ENCODE assay signal across 11 cellular contexts in the genomic region with DNA sequence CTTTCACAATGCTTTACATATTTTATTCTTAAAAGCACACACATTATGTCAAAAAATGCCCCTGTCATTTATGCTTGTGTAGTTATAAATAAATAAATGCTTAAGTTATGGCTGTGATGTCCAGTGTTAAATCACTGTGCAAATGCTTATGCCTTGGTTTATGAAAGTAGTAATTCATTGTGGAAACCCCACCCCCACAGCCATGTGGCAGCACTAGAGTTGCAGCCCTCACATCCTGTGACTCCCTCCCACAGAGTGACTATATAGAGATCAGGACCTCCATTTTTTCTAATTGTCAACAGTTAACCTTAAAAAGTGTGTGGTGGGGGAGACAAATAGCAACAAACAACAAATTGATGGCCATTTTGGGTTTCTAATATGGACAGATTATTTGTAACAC. TPM values are rescaled to one million over a fixed set of nuclear protein-coding genes. Genes with fewer than 3 reads are reported as not detected.
DNase-seq lines count a peak whose midpoint lies in the region; ATAC-seq and TF ChIP-seq lines count a peak whose summit lies in the region.
"Had no signal": no experiment of that assay in that cellular context is flagged by ENCODE, and none has a peak within 500 bp of the region (broad histone marks: within the 10 kb centered on the region; RNA-seq: fewer than 3 reads in every experiment).

No MANE protein-coding gene starts in this region.

- no peak for TF ChIP-seq EP300 in upper lobe of left lung (IDR thresholded peaks at IDR 0.05)

- no peaks in the 10 kb centered on the region for H3K9me3 ChIP-seq in upper lobe of left lung
- no peaks in the 10 kb centered on the region for H3K9me3 ChIP-seq in colonic mucosa

- DNase-seq in GM12864 (ENCODE audit: low read depth) (peak; percentile 74), NCI-H69 (lab: John Stamatoyannopoulos, UW) (peak; percentile 85), activated T-cell treated with anti-CD3 and anti-CD28 coated beads for 48 hours (ENCODE audit: low read depth) (peak; percentile 57), upper lobe of left lung (no peak), GF-D8 (lab: John Stamatoyannopoulos, UW) (no peak), colonic mucosa (no peak)
- DNase-seq in stimulated activated CD4-positive, alpha-beta T cell treated with anti-CD3 and anti-CD28 coated beads, Interleukin-15, amount 100 ng/mL, for 48 hours (ENCODE audit: low read depth in 2 of 2): peak; percentile 59 to 60
- DNase-seq: EL had no signal

- TF ChIP-seq POLR2A in upper lobe of left lung (IDR thresholded peaks at IDR 0.05): no peak

- H3K27ac ChIP-seq in upper lobe of left lung (no peak overlapping the region), colonic mucosa (no peak overlapping the region)
- H3K27ac ChIP-seq: epithelial cell of prostate, SK-N-MC had no signal

- peak overlapping the region; percentile 18; the same call in 1 of the 2 replicates for H3K4me3 ChIP-seq in GM12864 (ENCODE audit: low read depth, low read length)
- no peak overlapping the region for H3K4me3 ChIP-seq in upper lobe of left lung
- H3K4me3 ChIP-seq in colonic mucosa: no peak overlapping the region
- H3K4me3 ChIP-seq: SK-N-MC had no signal

- no peak overlapping the region for H3K9ac ChIP-seq in colonic mucosa (ENCODE audit: low read depth in 2 of 2, low read length in 2 of 2)

- TF ChIP-seq CTCF in GM12864 (IDR thresholded peaks at IDR 0.05; ENCODE audit: low read depth, low read length, missing control alignments) (no peak), upper lobe of left lung (IDR thresholded peaks at IDR 0.05) (no peak), colonic mucosa (IDR thresholded peaks at IDR 0.05) (no peak)

- H3K27me3 ChIP-seq in upper lobe of left lung: peaks cover 0 to 16% (median 7%) of the 10 kb centered on the region in 4 donors
- peaks cover 11% of the 10 kb centered on the region for H3K27me3 ChIP-seq in colonic mucosa

- ATAC-seq in GM19035 (IDR thresholded peaks at IDR 0.05; ENCODE audit: unreplicated experiment): no peak
- no peak for ATAC-seq in upper lobe of left lung (ENCODE audit: low FRiP score in 2 of 2)

- peaks cover 0 to 7% (median 4%) of the 10 kb centered on the region in 4 donors for H3K4me1 ChIP-seq in upper lobe of left lung
- H3K4me1 ChIP-seq in colonic mucosa: no peaks in the 10 kb centered on the region

- intact Hi-C loops in colonic mucosa (cut with DNase I): no loop called here

- no peaks in the 10 kb centered on the region for H3K36me3 ChIP-seq in upper lobe of left lung
- no peaks in the 10 kb centered on the region for H3K36me3 ChIP-seq in colonic mucosa

RNA-seq across cellular contexts. Expression of gene SKAP1, which starts 2.4 kb away (rescaled TPM):
- total RNA-seq in upper lobe of left lung (1 to 10 TPM; 1.9 to 5.3 (median 3.9) TPM), colonic mucosa (1 to 10 TPM; 1.2 to 2.1 TPM)

Comparison
In these comparisons a context has a peak if more than half of its experiments do, and no peak if none do; other contexts are left out.
1. DNase-seq: peak in GM12864 (single experiment), NCI-H69 (single experiment), activated T-cell treated with anti-CD3 and anti-CD28 coated beads for 48 hours (single experiment) and stimulated activated CD4-positive, alpha-beta T cell treated with anti-CD3 and anti-CD28 coated beads, Interleukin-15, amount 100 ng/mL, for 48 hours (2 of 2); none in upper lobe of left lung (0 of 2), GF-D8 (single experiment) and colonic mucosa (single experiment).